In the genomic region with DNA sequence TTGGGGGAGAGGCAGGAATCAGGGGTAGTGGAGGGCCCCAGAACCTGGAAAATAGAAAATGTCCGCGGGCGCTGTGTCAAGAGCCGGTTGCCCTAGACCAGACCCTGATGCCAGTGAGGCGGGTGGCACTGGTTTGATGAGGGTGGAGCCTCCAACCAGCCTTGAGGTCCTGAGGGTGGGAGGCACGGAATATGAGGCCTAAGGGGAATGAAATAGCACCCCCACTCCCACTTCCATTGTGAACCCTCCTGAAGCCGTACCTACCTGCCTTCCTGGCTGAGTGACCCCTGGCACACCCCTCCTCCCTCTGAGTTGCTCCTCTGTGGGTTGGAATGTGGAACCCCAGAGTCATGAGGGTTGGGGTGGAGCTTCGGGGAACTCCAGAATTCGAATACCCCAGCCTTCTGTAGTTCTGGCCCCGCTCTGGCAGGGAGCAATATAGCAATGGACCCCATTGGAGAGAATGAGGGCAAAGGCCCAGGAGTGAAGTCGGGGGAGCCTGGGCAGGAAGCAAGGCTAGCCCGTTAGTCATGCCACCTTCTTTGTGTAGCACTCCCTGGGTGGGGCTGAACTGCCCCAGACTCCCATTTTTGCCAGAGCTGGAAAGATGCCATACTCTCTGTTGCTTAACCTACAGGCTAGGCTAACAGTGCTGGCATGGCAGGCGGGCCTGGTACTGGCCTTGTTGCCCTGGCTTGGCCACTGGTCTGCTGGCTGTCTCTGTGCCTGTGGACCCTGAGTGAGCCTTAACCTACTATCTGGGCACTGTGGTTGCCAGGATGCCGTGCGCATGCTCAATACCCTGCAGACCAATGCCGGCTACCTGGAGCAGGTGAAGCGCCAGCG, we compare ENCODE assay signal across 8 cellular contexts. TPM values are rescaled to one million over a fixed set of nuclear protein-coding genes. Genes with fewer than 3 reads are reported as not detected.
A peak's percentile ranks its signal among the peaks of the same experiment; 100 is the strongest.
DNase-seq lines count a peak whose midpoint lies in the region; ATAC-seq lines count a peak whose summit lies in the region.

No MANE protein-coding gene starts in this region.

- no peaks in the 10 kb centered on the region for H3K9me3 ChIP-seq in mesodermal cell (ENCODE audit: control insufficient read depth, low read length)

- ATAC-seq in HG03108 (IDR thresholded peaks at IDR 0.05; ENCODE audit: unreplicated experiment): no peak

- H3K4me3 ChIP-seq in mesodermal cell (ENCODE audit: extremely low read depth, insufficient read depth, low read length, poor library complexity, severe bottlenecking): peak overlapping the region; percentile 72

- H3K27ac ChIP-seq in cingulate gyrus (ENCODE audit: low read depth, low read length) (peak overlapping the region; percentile 90), mesodermal cell (ENCODE audit: low read depth, low read length, severe bottlenecking) (peak overlapping the region; percentile 82)

- no peaks in the 10 kb centered on the region for H3K4me1 ChIP-seq in mesodermal cell (ENCODE audit: control insufficient read depth, insufficient read depth, low read length, poor library complexity, severe bottlenecking)

- peaks cover 43% of the 10 kb centered on the region for H3K36me3 ChIP-seq in mesodermal cell (ENCODE audit: control insufficient read depth, insufficient read depth, low read length)

- DNase-seq in activated effector memory CD4-positive, alpha-beta T cell treated with anti-CD3 and anti-CD28 coated beads, Interleukin-2, amount 50 U/mL, for 16 hours: peak; percentile 72
- DNase-seq in activated effector memory CD4-positive, alpha-beta T cell treated with Interleukin-2 at 50 U/mL for 16 hours: no peak
- DNase-seq in RPMI8226 (peak; percentile 58), ureter (ENCODE audit: low spot score) (peak; percentile 80), germinal center (ENCODE audit: low spot score) (no peak)

- 63 to 73% methylated on average over 13 to 14 of the region's 18 CpGs for WGBS in mesodermal cell (ENCODE audit: insufficient coverage in 2 of 2), 2 experiments

RNA-seq across cellular contexts. Expression of a gene that starts 1.0 kb away (rescaled TPM):
- 57.4 TPM for polyA plus RNA-seq in mesodermal cell (2013, experiment 1 of 2)
- polyA plus RNA-seq in mesodermal cell (2013, experiment 2 of 2): 48.9 TPM
- 115 TPM for total RNA-seq in ureter

RNA-seq across cellular contexts. Expression of a gene that starts 17.9 kb away (rescaled TPM):
- 79.5 TPM for polyA plus RNA-seq in mesodermal cell (2013, experiment 1 of 2)
- polyA plus RNA-seq in mesodermal cell (2013, experiment 2 of 2): 66.6 TPM
- total RNA-seq in ureter: 81.0 TPM

RNA-seq across cellular contexts. Expression of a gene that starts 25.3 kb away (rescaled TPM):
- polyA plus RNA-seq in mesodermal cell (2013, experiment 1 of 2): 24.8 TPM
- 17.4 TPM for polyA plus RNA-seq in mesodermal cell (2013, experiment 2 of 2)
- total RNA-seq in ureter: 15.7 TPM

RNA-seq across cellular contexts. Expression of a gene that starts 50.7 kb away (rescaled TPM):
- 69.9 TPM for polyA plus RNA-seq in mesodermal cell (2013, experiment 1 of 2)
- polyA plus RNA-seq in mesodermal cell (2013, experiment 2 of 2): 50.6 TPM
- total RNA-seq in ureter: 83.6 TPM

Comparison
In these comparisons a context has a peak if more than half of its experiments do, and no peak if none do; other contexts are left out.
1. DNase-seq: peak in activated effector memory CD4-positive, alpha-beta T cell treated with anti-CD3 and anti-CD28 coated beads, Interleukin-2, amount 50 U/mL, for 16 hours (single experiment), RPMI8226 (single experiment) and ureter (single experiment); none in activated effector memory CD4-positive, alpha-beta T cell treated with Interleukin-2 at 50 U/mL for 16 hours (single experiment) and germinal center (single experiment).